Comparison of ENCODE assay signal across 24 cellular contexts in the genomic region with DNA sequence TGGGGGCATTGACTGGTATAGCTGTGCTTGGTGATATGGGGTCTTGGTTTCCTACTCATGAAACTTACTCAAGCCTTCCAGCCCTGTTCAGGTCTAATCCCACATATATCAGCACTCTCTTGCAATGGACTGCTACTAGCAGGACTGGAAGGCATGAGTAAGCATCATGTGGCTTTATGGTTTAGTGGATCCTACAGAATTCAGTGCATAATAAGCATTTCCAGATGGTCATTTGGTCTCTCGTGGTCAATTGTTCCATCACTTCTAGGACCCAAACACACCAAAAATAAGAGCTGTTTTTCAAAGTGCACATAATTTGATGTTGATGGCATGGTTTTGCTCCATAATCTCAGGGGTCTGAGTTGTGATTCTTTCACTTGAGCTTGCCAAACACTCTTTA.
A peak's percentile ranks its signal among the peaks of the same experiment; 100 is the strongest.
DNase-seq lines count a peak whose midpoint lies in the region; ATAC-seq and TF ChIP-seq lines count a peak whose summit lies in the region.
"Had no signal": no experiment of that assay in that cellular context is flagged by ENCODE, and none has a peak within 500 bp of the region (broad histone marks: within the 10 kb centered on the region; RNA-seq: fewer than 3 reads in every experiment).

No MANE protein-coding gene starts in this region.

- ATAC-seq in HG02840 (IDR thresholded peaks at IDR 0.05; ENCODE audit: low FRiP score, unreplicated experiment) = no peak
- ATAC-seq: Right ventricle myocardium inferior; stimulated activated naive CD8-positive, alpha-beta T cell treated with anti-CD3 and anti-CD28 coated beads, Interleukin-15, Interleukin-2, amounts not matched to agents 100 U/mL and 50 U/mL, for 24 hours had no signal

- no peaks in the 10 kb centered on the region for H3K79me2 ChIP-seq in fibroblast of lung (ENCODE audit: control insufficient read depth, insufficient read depth, low read length)

- peaks cover 5% of the 10 kb centered on the region for H3K4me1 ChIP-seq in fibroblast of lung (ENCODE audit: control insufficient read depth, extremely low read depth, insufficient read depth, low read length)

- H4K20me1 ChIP-seq in fibroblast of lung (ENCODE audit: control insufficient read depth, extremely low read depth, insufficient read depth, low read length) = no peaks in the 10 kb centered on the region

- H3K9me3 ChIP-seq in fibroblast of lung (ENCODE audit: control insufficient read depth, insufficient read depth, low read depth, low read length) = no peaks in the 10 kb centered on the region
- H3K9me3 ChIP-seq: left ventricle myocardium inferior, tibial nerve had no signal

- H3K27ac ChIP-seq in fibroblast of lung (ENCODE audit: insufficient read depth, low read length) = no peak overlapping the region
- H3K27ac ChIP-seq: cardiac muscle cell, left ventricle myocardium inferior, tibial nerve had no signal

- DNase-seq in GM03348 (ENCODE audit: low spot score) (peak; percentile 27), LHCN-M2 (ENCODE audit: low read depth) (peak; percentile 19), fibroblast of lung (ENCODE audit: low read depth in 2 of 2) (peak; percentile 35 to 65), renal cortical epithelial cell (ENCODE audit: low read depth) (peak; percentile 65), HT-29 (ENCODE audit: low spot score) (no peak)
- no peak for DNase-seq in stimulated activated CD4-positive, alpha-beta T cell treated with anti-CD3 and anti-CD28 coated beads, Interleukin-4, amount 100 ng/mL, for 4 hours
- DNase-seq: activated CD4-positive, alpha-beta T cell treated with anti-CD3 and anti-CD28 coated beads, Interleukin-2, amount 50 U/mL, for 1 hour; activated CD8-positive, alpha-beta memory T cell treated with anti-CD3 and anti-CD28 coated beads, Interleukin-2, amount 50 U/mL, for 4 hours; activated naive CD8-positive, alpha-beta T cell treated with anti-CD3 and anti-CD28 coated beads, Interleukin-2, amount 10 ng/mL, durations not matched to agents 7 days and 5 days; AML-193; dermis blood vessel endothelial cell; DND-41; left ventricle myocardium inferior; MM.1S; NCI-H1436 treated with DMSO at 0.1 percent for 48 hours; NCI-H748 treated with DMSO at 0.1 percent for 48 hours; nephron progenitor cell; stimulated activated CD4-positive, alpha-beta T cell treated with anti-CD3 and anti-CD28 coated beads, Interleukin-1b, Interleukin-23, amount 100 ng/mL, for 48 hours; stimulated activated naive CD8-positive, alpha-beta T cell treated with anti-CD3 and anti-CD28 coated beads, Interleukin-15, Interleukin-2, amounts not matched to agents 100 U/mL and 50 U/mL, for 24 hours; T-helper 1 cell had no signal

- H3K9ac ChIP-seq in fibroblast of lung (ENCODE audit: insufficient read depth, low read length) = no peak overlapping the region

- no peak overlapping the region for H3K4me2 ChIP-seq in fibroblast of lung (ENCODE audit: extremely low read depth, insufficient read depth, low read length)

- H3K4me3 ChIP-seq in fibroblast of lung (replicated peaks in 1 of 4; ENCODE audit: control extremely low read depth in 1 of 4, insufficient read depth in 1 of 4, low read depth in 3 of 4, low read length in 4 of 4) = no peak overlapping the region
- H3K4me3 ChIP-seq: cardiac muscle cell, left ventricle myocardium inferior, tibial nerve had no signal

- no peaks in the 10 kb centered on the region for H3K36me3 ChIP-seq in fibroblast of lung (ENCODE audit: control insufficient read depth, insufficient read depth, low read length)
- H3K36me3 ChIP-seq: cardiac muscle cell, left ventricle myocardium inferior, tibial nerve had no signal

- no peaks in the 10 kb centered on the region for H3K27me3 ChIP-seq in fibroblast of lung (ENCODE audit: control insufficient read depth, insufficient read depth, low read length)
- H3K27me3 ChIP-seq: cardiac muscle cell, tibial nerve had no signal

- no peak overlapping the region for H2AFZ ChIP-seq in fibroblast of lung (ENCODE audit: low read length)

- no peak for TF ChIP-seq CTCF in fibroblast of lung (conservative IDR thresholded peaks at IDR 0.05 in 1 of 2, IDR thresholded peaks at IDR 0.05 in 1 of 2; ENCODE audit: low read depth in 1 of 2, low read length in 2 of 2)

Comparison
In these comparisons a context has a peak if more than half of its experiments do, and no peak if none do; other contexts are left out.
1. DNase-seq: peak in GM03348 (single experiment), LHCN-M2 (single experiment), fibroblast of lung (2 of 2) and renal cortical epithelial cell (single experiment); none in HT-29 (single experiment) and stimulated activated CD4-positive, alpha-beta T cell treated with anti-CD3 and anti-CD28 coated beads, Interleukin-4, amount 100 ng/mL, for 4 hours (0 of 2).